In genomic region chrX:137051978-137052640, GRCh38 we compare ENCODE assay signal across 8 cellular contexts. TPM values are rescaled to one million over a fixed set of nuclear protein-coding genes. Genes with fewer than 3 reads are reported as not detected.
DNase-seq lines count a peak whose midpoint lies in the region; ATAC-seq and TF ChIP-seq lines count a peak whose summit lies in the region.

No MANE protein-coding gene starts in this region.

- H3K36me3 ChIP-seq in CD4-positive, alpha-beta memory T cell (ENCODE audit: insufficient read depth, low read length), result no peaks in the 10 kb centered on the region
- H3K36me3 ChIP-seq in OCI-LY3 (replicated peaks; ENCODE audit: low read depth, low read length), result no peaks in the 10 kb centered on the region

- ATAC-seq in GM19438 (IDR thresholded peaks at IDR 0.05; ENCODE audit: low read depth, unreplicated experiment) (peak; percentile 99), HG03520 (IDR thresholded peaks at IDR 0.05; ENCODE audit: unreplicated experiment) (peak; percentile 98)

- peak overlapping the region in 5 of 7 donors; percentile 48 to 89 (median 65) for H3K27ac Mint-ChIP-seq in CD4-positive, alpha-beta memory T cell
- H3K27ac Mint-ChIP-seq in activated T-cell treated with anti-CD3 and anti-CD28 coated beads, Interleukin-2, amount 50 U/mL, for 24 hours, result peak overlapping the region; percentile 76
- H3K27ac Mint-ChIP-seq in neural crest cell (ENCODE audit: unreplicated experiment), result no peak overlapping the region
- peak overlapping the region; percentile 84 for H3K27ac Mint-ChIP-seq in stimulated activated naive CD8-positive, alpha-beta T cell treated with anti-CD3 and anti-CD28 coated beads, Interleukin-15, Interleukin-2, amounts not matched to agents 100 ng/mL and 50 ng/mL, for 24 hours

- peaks cover 9% of the 10 kb centered on the region for H3K4me1 ChIP-seq in CD4-positive, alpha-beta memory T cell (ENCODE audit: insufficient read depth, low read length)
- peaks cover 4% of the 10 kb centered on the region for H3K4me1 ChIP-seq in OCI-LY3 (ENCODE audit: low read length)

- no peaks in the 10 kb centered on the region for H3K79me2 ChIP-seq in OCI-LY3 (ENCODE audit: low read length)

- peaks cover 0 to 11% (median 7%) of the 10 kb centered on the region in 4 donors for H3K4me1 Mint-ChIP-seq in CD4-positive, alpha-beta memory T cell
- peaks cover 19% of the 10 kb centered on the region for H3K4me1 Mint-ChIP-seq in activated T-cell treated with anti-CD3 and anti-CD28 coated beads, Interleukin-2, amount 50 U/mL, for 24 hours (ENCODE audit: low read depth)
- H3K4me1 Mint-ChIP-seq in neural crest cell, result peaks cover 7% of the 10 kb centered on the region
- peaks cover 10% of the 10 kb centered on the region for H3K4me1 Mint-ChIP-seq in stimulated activated naive CD8-positive, alpha-beta T cell treated with anti-CD3 and anti-CD28 coated beads, Interleukin-15, Interleukin-2, amounts not matched to agents 100 ng/mL and 50 ng/mL, for 24 hours (ENCODE audit: low read depth)

- peaks cover 9 to 14% of the 10 kb centered on the region in 2 donors for H3K27me3 Mint-ChIP-seq in CD4-positive, alpha-beta memory T cell
- H3K27me3 Mint-ChIP-seq in activated T-cell treated with anti-CD3 and anti-CD28 coated beads, Interleukin-2, amount 50 U/mL, for 24 hours, result peaks cover 71% of the 10 kb centered on the region
- peaks cover 67% of the 10 kb centered on the region for H3K27me3 Mint-ChIP-seq in neural crest cell (ENCODE audit: low read depth)
- H3K27me3 Mint-ChIP-seq in stimulated activated naive CD8-positive, alpha-beta T cell treated with anti-CD3 and anti-CD28 coated beads, Interleukin-15, Interleukin-2, amounts not matched to agents 100 ng/mL and 50 ng/mL, for 24 hours, result peaks cover 32% of the 10 kb centered on the region

- H3K27me3 ChIP-seq in CD4-positive, alpha-beta memory T cell (ENCODE audit: insufficient read depth, low read length), result no peaks in the 10 kb centered on the region
- no peaks in the 10 kb centered on the region for H3K27me3 ChIP-seq in OCI-LY3 (ENCODE audit: low read depth, low read length)

- intact Hi-C loops in CD4-positive, alpha-beta memory T cell (cut with micrococcal nuclease), result loop anchor here (1.0 kb wide), 2 partner anchors 97 to 444 kb away; no protein-coding TSS in a partner anchor

- no peak overlapping the region for H3K27ac ChIP-seq in CD4-positive, alpha-beta memory T cell (ENCODE audit: low read depth, low read length)
- H3K27ac ChIP-seq in OCI-LY3 (ENCODE audit: low read length), result no peak overlapping the region

- TF ChIP-seq CTCF in OCI-LY3 (IDR thresholded peaks at IDR 0.05; ENCODE audit: low read depth, low read length) (peak; percentile 75), neural crest cell (conservative IDR thresholded peaks at IDR 0.05) (peak; percentile 82)

- H3K4me3 Mint-ChIP-seq in CD4-positive, alpha-beta memory T cell, result peak overlapping the region; percentile 84 to 96 (median 89)
- H3K4me3 Mint-ChIP-seq in activated T-cell treated with anti-CD3 and anti-CD28 coated beads, Interleukin-2, amount 50 U/mL, for 24 hours, result peak overlapping the region; percentile 78
- H3K4me3 Mint-ChIP-seq in neural crest cell, result peak overlapping the region; percentile 93
- H3K4me3 Mint-ChIP-seq in stimulated activated naive CD8-positive, alpha-beta T cell treated with anti-CD3 and anti-CD28 coated beads, Interleukin-15, Interleukin-2, amounts not matched to agents 100 ng/mL and 50 ng/mL, for 24 hours, result peak overlapping the region; percentile 85

- peak; percentile 76 to 84 (median 77) for DNase-seq in CD4-positive, alpha-beta memory T cell
- DNase-seq in activated T-cell treated with anti-CD3 and anti-CD28 coated beads, Interleukin-2, amount 50 U/mL, for 24 hours, result peak; percentile 89
- peak; percentile 33 for DNase-seq in fibroblast of peridontal ligament (ENCODE audit: extremely low read depth)
- DNase-seq in neural crest cell (ENCODE audit: low read depth, low spot score), result peak; percentile 78

- H3K9me3 Mint-ChIP-seq in CD4-positive, alpha-beta memory T cell, result no peaks in the 10 kb centered on the region
- no peaks in the 10 kb centered on the region for H3K9me3 Mint-ChIP-seq in activated T-cell treated with anti-CD3 and anti-CD28 coated beads, Interleukin-2, amount 50 U/mL, for 24 hours
- H3K9me3 Mint-ChIP-seq in neural crest cell, result peaks cover 6% of the 10 kb centered on the region
- H3K9me3 Mint-ChIP-seq in stimulated activated naive CD8-positive, alpha-beta T cell treated with anti-CD3 and anti-CD28 coated beads, Interleukin-15, Interleukin-2, amounts not matched to agents 100 ng/mL and 50 ng/mL, for 24 hours, result no peaks in the 10 kb centered on the region

- no peaks in the 10 kb centered on the region for H3K36me3 Mint-ChIP-seq in CD4-positive, alpha-beta memory T cell
- H3K36me3 Mint-ChIP-seq in activated T-cell treated with anti-CD3 and anti-CD28 coated beads, Interleukin-2, amount 50 U/mL, for 24 hours (ENCODE audit: low read depth), result no peaks in the 10 kb centered on the region
- peaks cover 5% of the 10 kb centered on the region for H3K36me3 Mint-ChIP-seq in neural crest cell (ENCODE audit: low read depth)
- no peaks in the 10 kb centered on the region for H3K36me3 Mint-ChIP-seq in stimulated activated naive CD8-positive, alpha-beta T cell treated with anti-CD3 and anti-CD28 coated beads, Interleukin-15, Interleukin-2, amounts not matched to agents 100 ng/mL and 50 ng/mL, for 24 hours (ENCODE audit: low read depth)

- H2AFZ ChIP-seq in OCI-LY3 (ENCODE audit: low read depth, low read length), result peak overlapping the region; percentile 89

- H3K9me3 ChIP-seq in CD4-positive, alpha-beta memory T cell (ENCODE audit: control insufficient read depth in 1 of 2, low read length in 2 of 2), result no peaks in the 10 kb centered on the region
- H3K9me3 ChIP-seq in OCI-LY3 (ENCODE audit: insufficient read depth, low read length), result no peaks in the 10 kb centered on the region

- no peaks in the 10 kb centered on the region for H4K20me1 ChIP-seq in OCI-LY3 (ENCODE audit: insufficient read depth, low read length)

- peak overlapping the region; percentile 90 for H3K4me2 ChIP-seq in OCI-LY3 (ENCODE audit: low read length)

- POLR2A ChIA-PET in CD4-positive, alpha-beta memory T cell (lab: Charles Lee; ENCODE audit: partially characterized antibody), result no interaction called here

- peak overlapping the region; percentile 14 to 49 for H3K4me3 ChIP-seq in CD4-positive, alpha-beta memory T cell (ENCODE audit: low read length in 2 of 2)
- H3K4me3 ChIP-seq in OCI-LY3 (ENCODE audit: low read length), result peak overlapping the region; percentile 86

- peak overlapping the region; percentile 51 for H3K9ac ChIP-seq in OCI-LY3 (ENCODE audit: low read length)

- CTCF ChIA-PET in CD4-positive, alpha-beta memory T cell (lab: Charles Lee; ENCODE audit: partially characterized antibody), result interaction anchor here (0.7 to 3.5 kb wide), 17 partner anchors 8 to 1024 kb away, joined by 3 to 21 read pairs (median 4); no protein-coding TSS in a partner anchor

RNA-seq across cellular contexts. Expression of gene GPR101, which starts 18.3 kb away (rescaled TPM):
- not detected for total RNA-seq in CD4-positive, alpha-beta memory T cell
- polyA plus RNA-seq in CD4-positive, alpha-beta memory T cell, result not detected
- total RNA-seq in neural crest cell, result not detected in 2 replicates

Comparison
In these comparisons a context has a peak if more than half of its experiments do, and no peak if none do; other contexts are left out.
1. DNase-seq: peak in every context shown above with its lines; median percentile 89 in activated T-cell treated with anti-CD3 and anti-CD28 coated beads, Interleukin-2, amount 50 U/mL, for 24 hours; 78 in neural crest cell; 77 in CD4-positive, alpha-beta memory T cell; 33 in fibroblast of peridontal ligament.